ENCODE assay signal across 31 cellular contexts in the genomic region with DNA sequence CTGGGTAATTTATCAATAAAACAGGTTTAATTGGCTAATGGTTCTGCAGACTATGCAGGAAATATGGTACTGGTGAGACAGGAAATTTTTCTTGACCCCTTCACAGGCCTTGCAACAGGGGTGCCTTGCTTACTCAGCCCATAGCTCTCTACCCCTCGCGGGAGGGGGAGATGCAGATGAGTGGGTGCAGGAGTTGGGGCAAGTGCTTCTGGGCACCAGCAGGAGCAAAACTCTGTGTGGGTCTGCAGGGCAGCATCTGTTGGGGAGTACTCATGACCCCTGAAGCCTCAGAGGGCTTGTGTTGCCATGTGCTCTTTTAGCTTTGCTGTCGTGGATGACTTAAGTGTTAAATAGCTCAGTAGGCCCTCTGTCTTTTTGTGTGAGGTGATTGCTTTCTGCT.
"Had no signal": no experiment of that assay in that cellular context is flagged by ENCODE, and none has a peak within 500 bp of the region (broad histone marks: within the 10 kb centered on the region; RNA-seq: fewer than 3 reads in every experiment).

No MANE protein-coding gene starts in this region.

- H3K27me3 ChIP-seq: esophagus squamous epithelium, neural progenitor cell, ovary, sigmoid colon, testis, tibial artery, upper lobe of right lung, uterus had no signal

- H3K4me1 Mint-ChIP-seq: memory B cell; naive B cell; stimulated activated memory B cell treated with anti-CD40 and anti-IgM and Interleukin-4, amounts not matched to agents 10 μg/mL and 1 μg/mL and 100 μg/mL, for 72 hours had no signal

- H3K4me3 Mint-ChIP-seq: effector memory CD8-positive, alpha-beta T cell; memory B cell; mesothelial cell of epicardium; nephron; neural progenitor cell; stimulated activated memory B cell treated with anti-CD40 and anti-IgM and Interleukin-4, amounts not matched to agents 10 μg/mL and 1 μg/mL and 100 μg/mL, for 72 hours had no signal

- H3K27ac Mint-ChIP-seq: effector memory CD8-positive, alpha-beta T cell; memory B cell; mesothelial cell of epicardium; nephron; neural progenitor cell; stimulated activated memory B cell treated with anti-CD40 and anti-IgM and Interleukin-4, amounts not matched to agents 10 μg/mL and 1 μg/mL and 100 μg/mL, for 72 hours had no signal

- H3K4me1 ChIP-seq: testis, upper lobe of right lung, uterus had no signal

- H3K27ac ChIP-seq: coronary artery, esophagus squamous epithelium, neural progenitor cell, ovary, psoas muscle, sigmoid colon, testis, tibial artery, upper lobe of right lung, uterus had no signal

- H3K9me3 Mint-ChIP-seq: memory B cell; stimulated activated memory B cell treated with anti-CD40 and anti-IgM and Interleukin-4, amounts not matched to agents 10 μg/mL and 1 μg/mL and 100 μg/mL, for 72 hours had no signal

- ATAC-seq: effector memory CD8-positive, alpha-beta T cell; left lobe of liver; mucosa of descending colon; psoas muscle; right cardiac atrium; stimulated activated memory B cell treated with anti-CD40 and anti-IgM and Interleukin-4, amounts not matched to agents 10 μg/mL and 1 μg/mL and 100 μg/mL, for 72 hours; stimulated activated naive CD8-positive, alpha-beta T cell treated with anti-CD3 and anti-CD28 coated beads, Interleukin-15, Interleukin-2, amounts not matched to agents 100 U/mL and 50 U/mL, for 24 hours; upper lobe of right lung had no signal

- H3K9me3 ChIP-seq: esophagus squamous epithelium, mucosa of descending colon, ovary, psoas muscle, sigmoid colon, testis, tibial artery, upper lobe of right lung, uterus had no signal

- H3K36me3 Mint-ChIP-seq: memory B cell; naive B cell; stimulated activated memory B cell treated with anti-CD40 and anti-IgM and Interleukin-4, amounts not matched to agents 10 μg/mL and 1 μg/mL and 100 μg/mL, for 72 hours had no signal

- H3K9ac ChIP-seq: neural progenitor cell had no signal

- H3K36me3 ChIP-seq: esophagus squamous epithelium, neural progenitor cell, ovary, sigmoid colon, tibial artery, upper lobe of right lung, uterus had no signal

- DNase-seq: dermis blood vessel endothelial cell; effector memory CD8-positive, alpha-beta T cell; erythroblast; esophagus squamous epithelium; foreskin melanocyte; head of caudate nucleus; kidney; mucosa of descending colon; naive B cell; nucleus accumbens; ovary; posterior cingulate gyrus; psoas muscle; right cardiac atrium; sigmoid colon; stimulated activated CD4-positive, alpha-beta T cell treated with anti-CD3 and anti-CD28 coated beads, Interleukin-2, amount 100 ng/mL, for 24 hours; stimulated activated CD4-positive, alpha-beta T cell treated with anti-CD3 and anti-CD28 coated beads, Interleukin-4, amount 100 ng/mL, for 4 hours; stimulated activated naive CD8-positive, alpha-beta T cell treated with anti-CD3 and anti-CD28 coated beads, Interleukin-15, Interleukin-2, amounts not matched to agents 100 U/mL and 50 U/mL, for 24 hours; substantia nigra; testis; tibial artery; upper lobe of right lung; uterus had no signal

- H3K4me2 ChIP-seq: neural progenitor cell had no signal

- H3K27me3 Mint-ChIP-seq: effector memory CD8-positive, alpha-beta T cell; memory B cell; naive B cell; stimulated activated memory B cell treated with anti-CD40 and anti-IgM and Interleukin-4, amounts not matched to agents 10 μg/mL and 1 μg/mL and 100 μg/mL, for 72 hours had no signal

- H2AFZ ChIP-seq: neural progenitor cell had no signal

- H3K4me3 ChIP-seq: coronary artery, esophagus squamous epithelium, lung, mucosa of descending colon, neural progenitor cell, ovary, psoas muscle, sigmoid colon, testis, tibial artery, upper lobe of right lung, uterus had no signal
